Comparison of ENCODE assay signal across 8 cellular contexts in genomic region chr10:36375107-36375506, GRCh38.
"Had no signal": no experiment of that assay in that cellular context is flagged by ENCODE, and none has a peak within 500 bp of the region (broad histone marks: within the 10 kb centered on the region; RNA-seq: fewer than 3 reads in every experiment).

No MANE protein-coding gene starts in this region.

- H3K9ac ChIP-seq: KMS-11 had no signal

- H3K4me2 ChIP-seq: KMS-11 had no signal

- H3K4me3 ChIP-seq: K562 had no signal

- DNase-seq: IMR-90, KBM-7, KG1 had no signal

- ATAC-seq: HepG2, K562 had no signal

- H3K36me3 Mint-ChIP-seq: IgD-negative memory B cell had no signal

- H3K4me1 Mint-ChIP-seq: IgD-negative memory B cell had no signal

- H3K27ac Mint-ChIP-seq: IgD-negative memory B cell had no signal

- H3K27ac ChIP-seq: HL-60, KMS-11 had no signal

- H3K4me3 Mint-ChIP-seq: IgD-negative memory B cell had no signal

- H3K27me3 Mint-ChIP-seq: IgD-negative memory B cell had no signal
